ENCODE assay signal across 15 cellular contexts in genomic region chr4:55348436-55348835, GRCh38. TPM values are rescaled to one million over a fixed set of nuclear protein-coding genes. Genes with fewer than 3 reads are reported as not detected.
DNase-seq lines count a peak whose midpoint lies in the region; ATAC-seq and TF ChIP-seq lines count a peak whose summit lies in the region.
"Had no signal": no experiment of that assay in that cellular context is flagged by ENCODE, and none has a peak within 500 bp of the region (broad histone marks: within the 10 kb centered on the region; RNA-seq: fewer than 3 reads in every experiment).

No MANE protein-coding gene starts in this region.

- DNase-seq in HFFc6 (peak; percentile 30), adipocyte (ENCODE audit: low read depth) (no peak), iris pigment epithelial cell (ENCODE audit: low read depth) (peak; percentile 28), GM13977 (ENCODE audit: low spot score) (no peak), NCI-H2171 treated with DMSO at 0.1 percent for 48 hours (lab: John Stamatoyannopoulos, UW) (no peak)
- no peak for DNase-seq in stimulated activated naive B cell treated with anti-CD40 and anti-IgM and Interleukin-4, amounts not matched to agents 10 μg/mL and 1 μg/mL and 100 μg/mL, for 72 hours
- DNase-seq: activated CD4-positive, alpha-beta T cell treated with anti-CD3 and anti-CD28 coated beads for 1 hour; CD4-positive, alpha-beta memory T cell; effector memory CD8-positive, alpha-beta T cell; GF-D8; KBM-7; NCI-H187; NCI-H526; upper lobe of left lung had no signal

- TF ChIP-seq CTCF in HFFc6 (IDR thresholded peaks at IDR 0.05) (no peak), GM13977 (IDR thresholded peaks at IDR 0.05; ENCODE audit: extremely low read depth, insufficient read depth, missing control alignments) (no peak)

- peaks cover 8 to 28% (median 21%) of the 10 kb centered on the region in 11 experiments for H3K9me3 ChIP-seq in BLaER1 treated with 17β-estradiol and CSF1 and Interleukin-3, amounts not matched to agents 10 nM and 100 nM (replicated peaks in 1 of 11)
- no peaks in the 10 kb centered on the region for H3K9me3 ChIP-seq in adipocyte (ENCODE audit: control insufficient read depth, low read length)
- H3K9me3 ChIP-seq: upper lobe of left lung had no signal

- peaks cover 18 to 46% (median 22%) of the 10 kb centered on the region in 10 experiments for H3K4me1 ChIP-seq in BLaER1 treated with 17β-estradiol and CSF1 and Interleukin-3, amounts not matched to agents 10 nM and 100 nM
- peaks cover 52% of the 10 kb centered on the region for H3K4me1 ChIP-seq in adipocyte (ENCODE audit: control insufficient read depth, insufficient read depth, low read length)

- H3K4me3 Mint-ChIP-seq in HFFc6, result 0 out of 2 replicates have a peak overlapping the region, but pooled peaks have one; percentile 8
- H3K4me3 Mint-ChIP-seq in stimulated activated naive B cell treated with anti-CD40 and anti-IgM and Interleukin-4, amounts not matched to agents 10 μg/mL and 1 μg/mL and 100 μg/mL, for 72 hours, result no peak overlapping the region

- H3K36me3 Mint-ChIP-seq in HFFc6 (ENCODE audit: low read depth), result peaks cover 8% of the 10 kb centered on the region
- peaks cover 12 to 16% of the 10 kb centered on the region in 2 donors for H3K36me3 Mint-ChIP-seq in stimulated activated naive B cell treated with anti-CD40 and anti-IgM and Interleukin-4, amounts not matched to agents 10 μg/mL and 1 μg/mL and 100 μg/mL, for 72 hours

- H3K9me3 Mint-ChIP-seq in HFFc6, result no peaks in the 10 kb centered on the region
- H3K9me3 Mint-ChIP-seq in stimulated activated naive B cell treated with anti-CD40 and anti-IgM and Interleukin-4, amounts not matched to agents 10 μg/mL and 1 μg/mL and 100 μg/mL, for 72 hours, result peaks cover 4 to 5% of the 10 kb centered on the region in 2 donors
- H3K9me3 Mint-ChIP-seq: CD4-positive, alpha-beta memory T cell; effector memory CD8-positive, alpha-beta T cell had no signal

- no peaks in the 10 kb centered on the region for H3K27me3 Mint-ChIP-seq in HFFc6 (ENCODE audit: insufficient read depth)
- H3K27me3 Mint-ChIP-seq in stimulated activated naive B cell treated with anti-CD40 and anti-IgM and Interleukin-4, amounts not matched to agents 10 μg/mL and 1 μg/mL and 100 μg/mL, for 72 hours, result no peaks in the 10 kb centered on the region
- H3K27me3 Mint-ChIP-seq: CD4-positive, alpha-beta memory T cell; effector memory CD8-positive, alpha-beta T cell had no signal

- in situ Hi-C loops in GM13977 (cut with MboI; ENCODE audit: low pct_unique_long_range_greater_than_20kb, low sequenced_read_pairs, unreplicated experiment), result no loop called here

- H3K27me3 ChIP-seq in BLaER1 treated with 17β-estradiol and CSF1 and Interleukin-3, amounts not matched to agents 10 nM and 100 nM, result no peaks in the 10 kb centered on the region
- H3K27me3 ChIP-seq in adipocyte (replicated peaks; ENCODE audit: control insufficient read depth, insufficient read depth, low read length), result no peaks in the 10 kb centered on the region
- H3K27me3 ChIP-seq: upper lobe of left lung had no signal

- H3K36me3 ChIP-seq in BLaER1 treated with 17β-estradiol and CSF1 and Interleukin-3, amounts not matched to agents 10 nM and 100 nM, result peaks cover 0 to 28% (median 23%) of the 10 kb centered on the region in 11 experiments; a peak in 19 of 22 replicates
- H3K36me3 ChIP-seq in adipocyte (ENCODE audit: control insufficient read depth, insufficient read depth, low read length, severe bottlenecking), result no peaks in the 10 kb centered on the region
- H3K36me3 ChIP-seq: upper lobe of left lung had no signal

- H3K4me1 Mint-ChIP-seq in HFFc6 (ENCODE audit: low read depth), result peaks cover 37% of the 10 kb centered on the region
- peaks cover 3 to 6% of the 10 kb centered on the region in 2 donors for H3K4me1 Mint-ChIP-seq in stimulated activated naive B cell treated with anti-CD40 and anti-IgM and Interleukin-4, amounts not matched to agents 10 μg/mL and 1 μg/mL and 100 μg/mL, for 72 hours

- H3K4me3 ChIP-seq in BLaER1 treated with 17β-estradiol and CSF1 and Interleukin-3, amounts not matched to agents 10 nM and 100 nM, result no peak overlapping the region
- no peak overlapping the region for H3K4me3 ChIP-seq in adipocyte (ENCODE audit: low read length)
- H3K4me3 ChIP-seq: upper lobe of left lung had no signal

- no peak overlapping the region for H3K27ac ChIP-seq in BLaER1 treated with 17β-estradiol and CSF1 and Interleukin-3, amounts not matched to agents 10 nM and 100 nM

- H4K20me1 ChIP-seq in BLaER1 treated with 17β-estradiol and CSF1 and Interleukin-3, amounts not matched to agents 10 nM and 100 nM, result no peaks in the 10 kb centered on the region; a peak in 1 of 22 replicates

- no peak for ATAC-seq in stimulated activated naive B cell treated with anti-CD40 and anti-IgM and Interleukin-4, amounts not matched to agents 10 μg/mL and 1 μg/mL and 100 μg/mL, for 72 hours (replicated peaks)
- ATAC-seq: effector memory CD8-positive, alpha-beta T cell had no signal

- H3K9ac ChIP-seq in BLaER1 treated with 17β-estradiol and CSF1 and Interleukin-3, amounts not matched to agents 10 nM and 100 nM, result no peak overlapping the region
- H3K9ac ChIP-seq in adipocyte (ENCODE audit: low read length), result peak overlapping the region; percentile 91

- no peak overlapping the region for H3K27ac Mint-ChIP-seq in HFFc6
- H3K27ac Mint-ChIP-seq in stimulated activated naive B cell treated with anti-CD40 and anti-IgM and Interleukin-4, amounts not matched to agents 10 μg/mL and 1 μg/mL and 100 μg/mL, for 72 hours, result no peak overlapping the region
- H3K27ac Mint-ChIP-seq: effector memory CD8-positive, alpha-beta T cell had no signal

- H3K4me2 ChIP-seq in BLaER1 treated with 17β-estradiol and CSF1 and Interleukin-3, amounts not matched to agents 10 nM and 100 nM, result peak overlapping the region in 6 of 11 experiments; percentile 10 to 98 (median 95); a peak in 8 of 22 replicates

RNA-seq across cellular contexts. Expression of gene SRD5A3, which starts 2.4 kb away (rescaled TPM):
- total RNA-seq in HFFc6 (2021; fragmentation: NEBNext Ultra II Directional; extraction: Animal tissue kit (Norgen Biotek cat#: 25700)), result 10 to 100 TPM; 11.0 to 17.1 (median 12.2) TPM

RNA-seq across cellular contexts. Expression of gene TMEM165, which starts 47.3 kb away (rescaled TPM):
- total RNA-seq in HFFc6 (2021; fragmentation: NEBNext Ultra II Directional; extraction: Animal tissue kit (Norgen Biotek cat#: 25700)), result 100 to 1,000 TPM in 2 of 6 experiments, 10 to 100 TPM in 4; 93.9 to 111 (median 96.2) TPM

Comparison
In these comparisons a context has a peak if more than half of its experiments do, and no peak if none do; other contexts are left out.
1. DNase-seq: peak in HFFc6 (single experiment) and iris pigment epithelial cell (single experiment); none in adipocyte (single experiment), GM13977 (single experiment), stimulated activated naive B cell treated with anti-CD40 and anti-IgM and Interleukin-4, amounts not matched to agents 10 μg/mL and 1 μg/mL and 100 μg/mL, for 72 hours (single experiment) and NCI-H2171 treated with DMSO at 0.1 percent for 48 hours (single experiment).